8 cellular contexts compared by ENCODE assay signal in genomic region chr19:7326105-7326877, GRCh38. TPM values are rescaled to one million over a fixed set of nuclear protein-coding genes. Genes with fewer than 3 reads are reported as not detected.
DNase-seq lines count a peak whose midpoint lies in the region; ATAC-seq and TF ChIP-seq lines count a peak whose summit lies in the region.

No MANE protein-coding gene starts in this region.

- H3K4me1 ChIP-seq in heart left ventricle (peaks cover 0 to 4% (median 3%) of the 10 kb centered on the region in 12 donors), testis (no peaks in the 10 kb centered on the region)

- peaks cover 0 to 1% of the 10 kb centered on the region in 2 donors for H3K9me3 Mint-ChIP-seq in effector memory CD8-positive, alpha-beta T cell

- ATAC-seq in heart left ventricle = no peak
- no peak for ATAC-seq in left ventricle myocardium superior
- no peak for ATAC-seq in effector memory CD8-positive, alpha-beta T cell (replicated peaks)
- no peak for ATAC-seq in GM19351 (IDR thresholded peaks at IDR 0.05; ENCODE audit: unreplicated experiment)
- no peak for ATAC-seq in GM21619 (IDR thresholded peaks at IDR 0.05; ENCODE audit: unreplicated experiment)

- no peak for DNase-seq in heart left ventricle
- DNase-seq in left ventricle myocardium superior = no peak
- DNase-seq in RPMI8226 = peak; percentile 71
- DNase-seq in effector memory CD8-positive, alpha-beta T cell = peak; percentile 35 to 50 (median 43)
- peak; percentile 67 for DNase-seq in testis
- no peak for DNase-seq in anterior cingulate cortex (lab: John Stamatoyannopoulos, UW)

- TF ChIP-seq POLR2A in heart left ventricle (IDR thresholded peaks at IDR 0.05) (no peak), testis (IDR thresholded peaks at IDR 0.05) (no peak)

- no peak overlapping the region for H3K4me3 Mint-ChIP-seq in effector memory CD8-positive, alpha-beta T cell

- H3K9me3 ChIP-seq in heart left ventricle = peaks cover 0 to 11% (median 4%) of the 10 kb centered on the region in 12 donors
- H3K9me3 ChIP-seq in testis = no peaks in the 10 kb centered on the region

- H3K27ac ChIP-seq in heart left ventricle (no peak overlapping the region), testis (no peak overlapping the region)

- no peaks in the 10 kb centered on the region for H3K4me1 Mint-ChIP-seq in effector memory CD8-positive, alpha-beta T cell (ENCODE audit: low read depth in 2 of 2)

- no peaks in the 10 kb centered on the region for H3K27me3 ChIP-seq in heart left ventricle
- no peaks in the 10 kb centered on the region for H3K27me3 ChIP-seq in testis

- peaks cover 3% of the 10 kb centered on the region for H3K36me3 Mint-ChIP-seq in effector memory CD8-positive, alpha-beta T cell (ENCODE audit: insufficient read depth)

- intact Hi-C loops in heart left ventricle (cut with DNase I) = no loop called here
- intact Hi-C loops in left ventricle myocardium superior (cut with micrococcal nuclease) = no loop called here
- intact Hi-C loops in testis (cut with DNase I; ENCODE audit: low total_unique reads) = no loop called here

- 74 to 83% (median 79%) methylated on average over 10 of the region's 10 CpGs for WGBS in heart left ventricle, 4 donors
- WGBS in testis, 2 donors = 58 to 83% methylated on average over 7 to 10 of the region's 10 CpGs

- H3K27me3 Mint-ChIP-seq in effector memory CD8-positive, alpha-beta T cell = peaks cover 3 to 18% of the 10 kb centered on the region in 2 donors

- H3K4me3 ChIP-seq in heart left ventricle = no peak overlapping the region
- no peak overlapping the region for H3K4me3 ChIP-seq in testis

- H3K36me3 ChIP-seq in heart left ventricle = no peaks in the 10 kb centered on the region
- no peaks in the 10 kb centered on the region for H3K36me3 ChIP-seq in testis (ENCODE audit: low read depth, missing control alignments)

- TF ChIP-seq CTCF in heart left ventricle (IDR thresholded peaks at IDR 0.05) (peak in 7 of 12 donors; percentile 9 to 30 (median 23)), testis (IDR thresholded peaks at IDR 0.05) (peak in 1 of 3 experiments; percentile 24)

- no peak overlapping the region for H3K27ac Mint-ChIP-seq in effector memory CD8-positive, alpha-beta T cell

RNA-seq across cellular contexts. Expression of gene ARHGEF18, which starts 22.4 kb away (rescaled TPM):
- 10 to 100 TPM in 3 of 9 donors, 1 to 10 TPM in 6; 6.5 to 15.1 (median 9.1) TPM for total RNA-seq in heart left ventricle
- 10 to 100 TPM in 1 of 2 donors, 1 to 10 TPM in 1; 4.1 to 13.3 TPM for polyA plus RNA-seq in heart left ventricle
- total RNA-seq in left ventricle myocardium superior = 10.1 TPM
- 10 to 100 TPM; 33.4 to 42.7 TPM for total RNA-seq in testis
- polyA plus RNA-seq in testis (ENCODE audit: insufficient read depth, low read depth, low replicate concordance) = 17.9 TPM

RNA-seq across cellular contexts. Expression of gene INSR, which starts 32.1 kb away (rescaled TPM):
- total RNA-seq in heart left ventricle (100 to 1,000 TPM in 5 of 9 donors, 10 to 100 TPM in 4; 73.7 to 221 (median 103) TPM), left ventricle myocardium superior (62.6 TPM), testis (10 to 100 TPM; 85.1 to 96.5 TPM)
- polyA plus RNA-seq in heart left ventricle (10 to 100 TPM; 28.7 to 40.5 TPM), testis (ENCODE audit: insufficient read depth, low read depth, low replicate concordance) (9.3 TPM)

Comparison
In these comparisons a context has a peak if more than half of its experiments do, and no peak if none do; other contexts are left out.
1. DNase-seq: peak in RPMI8226 (single experiment), effector memory CD8-positive, alpha-beta T cell (3 of 3) and testis (single experiment); none in heart left ventricle (0 of 5), left ventricle myocardium superior (single experiment) and anterior cingulate cortex (0 of 58).